In genomic region chrX:68121371-68121770, GRCh38 we compare ENCODE assay signal across 27 cellular contexts.
"Had no signal": no experiment of that assay in that cellular context is flagged by ENCODE, and none has a peak within 500 bp of the region (broad histone marks: within the 10 kb centered on the region; RNA-seq: fewer than 3 reads in every experiment).

No MANE protein-coding gene starts in this region.

- H3K4me3 ChIP-seq: cardiac muscle cell, PC-9 had no signal

- FAIRE-seq: TTC549 had no signal

- ATAC-seq: activated CD8-positive, alpha-beta memory T cell treated with anti-CD3 and anti-CD28 coated beads, Interleukin-2, amount 10 ng/mL, durations not matched to agents 7 days and 5 days; activated naive CD4-positive, alpha-beta T cell treated with anti-CD3 and anti-CD28 coated beads, Interleukin-2, amount 50 U/mL, for 72 hours; activated naive CD8-positive, alpha-beta T cell treated with anti-CD3 and anti-CD28 coated beads, Interleukin-2, amount 50 U/mL, for 24 hours; T-cell had no signal

- H3K27ac ChIP-seq: brain microvascular endothelial cell, cardiac muscle cell, KMS-11, PC-9 had no signal

- H3K4me2 ChIP-seq: KMS-11, PC-9 had no signal

- H3K36me3 ChIP-seq: brain microvascular endothelial cell, cardiac muscle cell had no signal

- H3K27me3 ChIP-seq: brain microvascular endothelial cell, cardiac muscle cell had no signal

- DNase-seq: activated B cell treated with CpG ODN at 0.5 μM for 24 hours; activated CD4-positive, alpha-beta T cell treated with anti-CD3 and anti-CD28 coated beads for 1 hour; activated CD4-positive, alpha-beta T cell treated with anti-CD3 and anti-CD28 coated beads, Interleukin-2, amount 10 ng/mL, durations not matched to agents 24 days and 14 days; activated CD4-positive, alpha-beta T cell treated with anti-CD3 and anti-CD28 coated beads, Interleukin-2, amount 50 U/mL, for 48 hours; activated CD8-positive, alpha-beta memory T cell treated with anti-CD3 and anti-CD28 coated beads, Interleukin-2, amount 10 ng/mL, durations not matched to agents 7 days and 5 days; activated effector memory CD4-positive, alpha-beta T cell treated with anti-CD3 and anti-CD28 coated beads, Interleukin-2, amount 50 U/mL, for 16 hours; activated naive CD4-positive, alpha-beta T cell treated with Interleukin-2 at 50 U/mL for 16 hours; activated naive CD8-positive, alpha-beta T cell treated with anti-CD3 and anti-CD28 coated beads, Interleukin-2, amount 50 U/mL, for 24 hours; activated T-cell treated with anti-CD3 and anti-CD28 coated beads, Interleukin-2, amount 50 U/mL, for 24 hours; amygdala; brain microvascular endothelial cell; NCI-H1092; NCI-H1417; NCI-H1694; NCI-H2029; NCI-H2107; NCI-H510A treated with DMSO at 0.1 percent for 48 hours; NCI-H69; PC-9; SHP77 treated with DMSO at 0.1 percent for 48 hours; T-cell; T-helper 2 cell; T1000 had no signal

- H3K9ac ChIP-seq: KMS-11 had no signal

- H2AFZ ChIP-seq: PC-9 had no signal
